1 cellular context compared by ENCODE assay signal in genomic region chr1:42928859-42929258, GRCh38.
TF ChIP-seq lines count a peak whose summit lies in the region.

No MANE protein-coding gene starts in this region.

TF ChIP-seq in GM23338, 12 proteins besides CTCF, POLR2A, EP300 and RAD21 (continued from another document):
- TF ChIP-seq ZNF462 (CRISPR knock-in tag; IDR thresholded peaks at IDR 0.05): no peak
- no peak for TF ChIP-seq ZNF331 (CRISPR knock-in tag; IDR thresholded peaks at IDR 0.05; ENCODE audit: low read depth)
- no peak for TF ChIP-seq ETS1 (IDR thresholded peaks at IDR 0.05)
- no peak for TF ChIP-seq ZNF114 (CRISPR knock-in tag; IDR thresholded peaks at IDR 0.05)
- TF ChIP-seq EZH2 (IDR thresholded peaks at IDR 0.05; ENCODE audit: low read depth, unreplicated experiment): no peak
- no peak for TF ChIP-seq STAT1 (IDR thresholded peaks at IDR 0.05; ENCODE audit: unreplicated experiment)
- TF ChIP-seq EZH2phosphoT487 (IDR thresholded peaks at IDR 0.05; ENCODE audit: unreplicated experiment): no peak
- no peak for TF ChIP-seq CREB1 (CRISPR knock-in tag; IDR thresholded peaks at IDR 0.05; ENCODE audit: low read depth)
